1 cellular context compared by ENCODE assay signal in genomic region chr6:20246107-20246506, GRCh38.
TF ChIP-seq lines count a peak whose summit lies in the region.

No MANE protein-coding gene starts in this region.

TF ChIP-seq in H1, 55 proteins besides CTCF, POLR2A, EP300 and RAD21 (continued from another document):
- TF ChIP-seq TBP (IDR thresholded peaks at IDR 0.05; ENCODE audit: low read depth, low read length) (no peak), TEAD4 (IDR thresholded peaks at IDR 0.05; ENCODE audit: low read depth, low read length) (no peak), NANOG (IDR thresholded peaks at IDR 0.05; ENCODE audit: insufficient read depth, low read depth, low read length, poor library complexity, severe bottlenecking) (no peak), USF2 (IDR thresholded peaks at IDR 0.05; ENCODE audit: low read length) (no peak), CHD2 (IDR thresholded peaks at IDR 0.05; ENCODE audit: low read length) (no peak)
